In the genomic region with DNA sequence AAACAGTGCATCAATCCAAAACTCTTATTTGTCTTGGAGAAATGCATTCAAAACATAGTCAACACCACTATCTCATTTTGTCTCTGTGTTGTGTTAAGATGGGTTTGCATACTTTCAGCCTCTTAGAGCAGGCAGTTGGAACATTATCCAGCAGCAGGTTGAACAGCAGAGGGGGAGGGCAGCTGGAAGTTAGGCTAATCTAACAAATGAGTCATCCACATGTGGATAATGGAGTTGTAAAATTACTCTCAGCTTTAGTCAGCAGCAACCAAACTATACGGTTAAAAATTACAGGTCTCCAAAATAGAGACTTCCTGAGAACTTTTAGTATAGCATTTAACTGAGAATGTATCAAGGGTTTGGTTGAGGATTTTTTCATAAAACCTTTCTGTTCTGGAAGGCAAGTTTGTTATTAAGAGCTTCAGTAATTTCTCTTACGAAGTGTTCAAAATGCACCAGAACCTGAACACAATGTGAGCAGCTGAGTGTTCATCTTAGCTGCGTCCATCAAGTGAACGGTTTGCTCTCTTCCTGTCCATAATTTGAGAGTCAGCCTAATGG, we compare ENCODE assay signal across 8 cellular contexts. TPM values are rescaled to one million over a fixed set of nuclear protein-coding genes. Genes with fewer than 3 reads are reported as not detected.
A peak's percentile ranks its signal among the peaks of the same experiment; 100 is the strongest.
DNase-seq lines count a peak whose midpoint lies in the region; ATAC-seq and TF ChIP-seq lines count a peak whose summit lies in the region.

No MANE protein-coding gene starts in this region.

- intact Hi-C loops in left cardiac atrium (cut with DNase I): no loop called here
- intact Hi-C loops in aorta (cut with DNase I): no loop called here
- intact Hi-C loops in dorsolateral prefrontal cortex (cut with DNase I): no loop called here

- no peaks in the 10 kb centered on the region for H3K27me3 ChIP-seq in aorta (ENCODE audit: control insufficient read depth in 1 of 2, insufficient read depth in 2 of 2, low read length in 1 of 2)
- no peaks in the 10 kb centered on the region for H3K27me3 ChIP-seq in dorsolateral prefrontal cortex

- H3K9me3 ChIP-seq in aorta (ENCODE audit: control insufficient read depth, low read length): no peaks in the 10 kb centered on the region

- H3K4me3 ChIP-seq in HFF-Myc (replicated peaks; ENCODE audit: low read depth, low read length): no peak overlapping the region
- H3K4me3 ChIP-seq in aorta (ENCODE audit: low read length in 2 of 2): no peak overlapping the region
- H3K4me3 ChIP-seq in dorsolateral prefrontal cortex: no peak overlapping the region

- H3K36me3 ChIP-seq in aorta (ENCODE audit: control insufficient read depth in 1 of 2, insufficient read depth in 2 of 2, low read length in 1 of 2): no peaks in the 10 kb centered on the region

- ATAC-seq in left cardiac atrium: peak; percentile 71 to 97
- peak; percentile 7 for ATAC-seq in aorta (ENCODE audit: low FRiP score)
- ATAC-seq in GM21390 (IDR thresholded peaks at IDR 0.05; ENCODE audit: unreplicated experiment): no peak

- 54% methylated on average over 4 of the region's 4 CpGs for WGBS in aorta, 2 donors

- TF ChIP-seq CTCF in HFF-Myc (IDR thresholded peaks at IDR 0.05; ENCODE audit: low read depth, low read length, missing control alignments): no peak
- TF ChIP-seq CTCF in dorsolateral prefrontal cortex (IDR thresholded peaks at IDR 0.05 in 54 of 56, conservative IDR thresholded peaks at IDR 0.05 in 2 of 56; ENCODE audit: low read depth in 1 of 56, partially characterized antibody in 56 of 56): no peak

- peak; percentile 68 for DNase-seq in AG08395 (ENCODE audit: low spot score)
- DNase-seq in HFF-Myc (ENCODE audit: extremely low read depth, low read depth): peak; percentile 76
- DNase-seq in SW480 (ENCODE audit: low spot score): peak; percentile 73
- DNase-seq in left cardiac atrium: peak; percentile 37
- DNase-seq in aorta: no peak
- no peak for DNase-seq in dorsolateral prefrontal cortex
- no peak for DNase-seq in NCI-H146 treated with DMSO at 0.1 percent for 48 hours (lab: John Stamatoyannopoulos, UW; ENCODE audit: unreplicated experiment)

- peaks cover 0 to 1% of the 10 kb centered on the region in 2 donors for H3K4me1 ChIP-seq in aorta (ENCODE audit: control insufficient read depth in 1 of 2, insufficient read depth in 2 of 2, low read length in 2 of 2)

- no peak overlapping the region for H3K27ac ChIP-seq in aorta (ENCODE audit: low read depth in 1 of 2, low read length in 2 of 2)
- no peak overlapping the region for H3K27ac ChIP-seq in dorsolateral prefrontal cortex

RNA-seq across cellular contexts. Expression of gene PRKCA, which starts 46.3 kb away (rescaled TPM):
- total RNA-seq in left cardiac atrium (1 to 10 TPM; 6.4 to 7.7 TPM), aorta (10 to 100 TPM; 11.9 to 15.4 TPM), dorsolateral prefrontal cortex (100 to 1,000 TPM in 119 of 120 experiments, 10 to 100 TPM in 1; 90.6 to 208 (median 152) TPM)
- 1 to 10 TPM; 2.7 to 6.3 TPM for polyA plus RNA-seq in aorta

Comparison
In these comparisons a context has a peak if more than half of its experiments do, and no peak if none do; other contexts are left out.
1. DNase-seq: peak in AG08395 (single experiment), HFF-Myc (single experiment), SW480 (single experiment) and left cardiac atrium (single experiment); none in aorta (0 of 2), dorsolateral prefrontal cortex (0 of 10) and NCI-H146 treated with DMSO at 0.1 percent for 48 hours (single experiment).
2. RNA of gene PRKCA, which starts 46.3 kb away (total RNA-seq): 90.6 to 208 TPM in dorsolateral prefrontal cortex; 11.9 to 15.4 TPM in aorta and 6.4 to 7.7 TPM in left cardiac atrium; every median in the first group is over 4 times any median in the second.